In genomic region chr19:35088514-35088913, GRCh38 we compare ENCODE assay signal across 1 cellular context.
TF ChIP-seq lines count a peak whose summit lies in the region.

No MANE protein-coding gene starts in this region.

TF ChIP-seq in GM23338, 12 proteins besides CTCF, POLR2A, EP300 and RAD21 (continued from another document):
- TF ChIP-seq ZNF462 (CRISPR knock-in tag; IDR thresholded peaks at IDR 0.05) (no peak), EZH2 (IDR thresholded peaks at IDR 0.05; ENCODE audit: low read depth, unreplicated experiment) (no peak)
